9 cellular contexts compared by ENCODE assay signal in the genomic region with DNA sequence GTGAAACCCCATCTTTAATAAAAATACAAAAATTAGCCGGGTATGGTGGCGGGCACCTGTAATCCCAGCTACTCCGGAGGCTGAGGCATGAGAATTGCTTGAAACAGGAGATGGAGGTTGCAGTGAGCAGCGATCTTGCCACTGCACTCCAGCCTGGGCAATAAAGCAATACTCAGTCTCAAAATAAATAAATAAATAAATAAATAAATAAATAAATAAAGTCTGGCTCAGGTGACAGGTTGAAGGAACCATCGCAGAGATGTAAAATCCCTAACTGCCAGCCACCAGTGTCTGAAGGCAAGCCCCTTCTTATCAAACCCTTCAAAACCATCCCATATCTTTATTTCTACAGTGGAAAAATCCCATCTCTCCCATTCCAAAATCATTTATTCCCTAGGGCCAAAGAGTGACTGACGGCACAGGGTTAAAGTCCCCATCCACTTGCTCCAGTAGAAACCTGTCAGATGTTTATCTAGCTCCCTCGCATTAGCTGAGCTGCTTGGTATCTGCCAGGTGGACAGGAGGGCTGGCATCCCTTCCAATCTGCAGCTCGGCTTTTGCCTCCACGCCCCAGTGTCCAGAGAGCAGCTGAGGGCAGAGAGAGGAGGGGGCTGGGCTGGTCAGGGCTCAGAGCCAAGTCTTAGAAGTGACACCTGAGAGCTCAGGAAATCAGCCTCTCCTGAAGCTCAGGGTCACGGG. TPM values are rescaled to one million over a fixed set of nuclear protein-coding genes. Genes with fewer than 3 reads are reported as not detected.
DNase-seq lines count a peak whose midpoint lies in the region; ATAC-seq and TF ChIP-seq lines count a peak whose summit lies in the region.
"Had no signal": no experiment of that assay in that cellular context is flagged by ENCODE, and none has a peak within 500 bp of the region (broad histone marks: within the 10 kb centered on the region; RNA-seq: fewer than 3 reads in every experiment).

No MANE protein-coding gene starts in this region.

- no peak overlapping the region for H2AFZ ChIP-seq in GM23248

- H3K27ac ChIP-seq in GM23248 (peak overlapping the region; percentile 97), gastroesophageal sphincter (peak overlapping the region; percentile 80 to 97 (median 97)), skeletal muscle tissue (ENCODE audit: low read depth, low read length) (peak overlapping the region; percentile 77)

- in situ Hi-C loops in GM23248 (cut with MboI): no loop called here

- DNase-seq in GM23248: peak; percentile 1
- peak; percentile 32 for DNase-seq in NCI-H748 treated with DMSO at 0.1 percent for 48 hours (lab: John Stamatoyannopoulos, UW)
- no peak for DNase-seq in activated CD8-positive, alpha-beta memory T cell treated with anti-CD3 and anti-CD28 coated beads for 24 hours
- DNase-seq in iPS-NIHi11 (ENCODE audit: low spot score): no peak
- no peak for DNase-seq in NAMALWA (ENCODE audit: low spot score)
- DNase-seq: activated CD4-positive, alpha-beta T cell treated with anti-CD3 and anti-CD28 coated beads, Interleukin-2, amount 50 U/mL, for 1 hour had no signal

- no peaks in the 10 kb centered on the region for H3K9me3 ChIP-seq in GM23248 (ENCODE audit: low read depth)
- H3K9me3 ChIP-seq in gastroesophageal sphincter: no peaks in the 10 kb centered on the region
- H3K9me3 ChIP-seq in skeletal muscle tissue (ENCODE audit: control insufficient read depth in 3 of 3, low read length in 3 of 3): no peaks in the 10 kb centered on the region

- WGBS in GM23248 (ENCODE audit: low coverage in 1 of 2, low lambda C conversion rate in 2 of 2, missing lambda C conversion rate in 2 of 2), 2 experiments: 83 to 92% methylated on average over 9 to 10 of the region's 10 CpGs
- 29 to 57% methylated on average over 2 to 7 of the region's 10 CpGs for WGBS in gastroesophageal sphincter (ENCODE audit: low coverage in 1 of 2), 2 donors

- no peaks in the 10 kb centered on the region for H4K20me1 ChIP-seq in GM23248 (ENCODE audit: insufficient read depth)

- peak overlapping the region; percentile 93; the same call in 1 of the 2 replicates for H3K9ac ChIP-seq in GM23248
- peak overlapping the region in 2 of 3 donors; percentile 38 to 64 for H3K9ac ChIP-seq in skeletal muscle tissue (ENCODE audit: low read depth in 1 of 3, low read length in 3 of 3)

- H3K4me1 ChIP-seq in GM23248 (ENCODE audit: insufficient read depth) (peaks cover 54% of the 10 kb centered on the region), gastroesophageal sphincter (peaks cover 3 to 94% (median 45%) of the 10 kb centered on the region in 3 donors), skeletal muscle tissue (ENCODE audit: control insufficient read depth in 3 of 3, insufficient read depth in 3 of 3, low read length in 3 of 3) (peaks cover 44 to 60% (median 58%) of the 10 kb centered on the region in 3 donors)

- H3K27me3 ChIP-seq in GM23248 (replicated peaks; ENCODE audit: insufficient read depth) (no peaks in the 10 kb centered on the region), gastroesophageal sphincter (no peaks in the 10 kb centered on the region), skeletal muscle tissue (ENCODE audit: control insufficient read depth in 3 of 3, insufficient read depth in 3 of 3, low read length in 3 of 3) (no peaks in the 10 kb centered on the region)

- ATAC-seq in gastroesophageal sphincter (no peak), GM18858 (IDR thresholded peaks at IDR 0.05; ENCODE audit: unreplicated experiment) (no peak)

- no peak for TF ChIP-seq CTCF in gastroesophageal sphincter (IDR thresholded peaks at IDR 0.05)

- no peak for TF ChIP-seq EP300 in gastroesophageal sphincter (IDR thresholded peaks at IDR 0.05)

- TF ChIP-seq POLR2A in gastroesophageal sphincter (IDR thresholded peaks at IDR 0.05): peak; percentile 18 to 36

- H3F3A ChIP-seq in GM23248 (ENCODE audit: insufficient read depth): peaks cover 52% of the 10 kb centered on the region

- H3K9me2 ChIP-seq in GM23248 (ENCODE audit: insufficient read depth): no peaks in the 10 kb centered on the region

- no peak overlapping the region for H3K4me3 ChIP-seq in GM23248
- H3K4me3 ChIP-seq in gastroesophageal sphincter: peak overlapping the region; percentile 24 to 83
- H3K4me3 ChIP-seq in skeletal muscle tissue (ENCODE audit: low read length in 3 of 3): peak overlapping the region in 1 of 3 donors; percentile 7

- peaks cover 97% of the 10 kb centered on the region for H3K79me2 ChIP-seq in GM23248 (ENCODE audit: insufficient read depth)

- H3K4me2 ChIP-seq in GM23248 (ENCODE audit: unreplicated experiment): peak overlapping the region; percentile 6

- H3K36me3 ChIP-seq in GM23248 (ENCODE audit: low read depth): peaks cover 8% of the 10 kb centered on the region; the same call in 1 of the 2 replicates
- peaks cover 0 to 18% of the 10 kb centered on the region in 2 donors for H3K36me3 ChIP-seq in gastroesophageal sphincter
- peaks cover 0 to 8% (median 2%) of the 10 kb centered on the region in 3 donors for H3K36me3 ChIP-seq in skeletal muscle tissue (ENCODE audit: control insufficient read depth in 3 of 3, insufficient read depth in 3 of 3, low read length in 3 of 3)

RNA-seq across cellular contexts. Expression of a gene that starts 5.0 kb away (rescaled TPM):
- 1,160 and 1,256 TPM in 2 replicates for total RNA-seq in GM23248 (2014; rRNA removed; shearing (Covaris generic))
- 510 and 529 TPM in 2 replicates for polyA plus RNA-seq in GM23248 (2016; fragmentation: Nextera tagmentation; extraction: Ambion mirVana)
- total RNA-seq in gastroesophageal sphincter: 1,000 to 10,000 TPM; 4,484 to 9,179 (median 5,319) TPM
- 42.8 TPM for total RNA-seq in skeletal muscle tissue

RNA-seq across cellular contexts. Expression of a gene that starts 33.0 kb away (rescaled TPM):
- 148 and 162 TPM in 2 replicates for total RNA-seq in GM23248 (2014; rRNA removed; shearing (Covaris generic))
- 112 and 117 TPM in 2 replicates for polyA plus RNA-seq in GM23248 (2016; fragmentation: Nextera tagmentation; extraction: Ambion mirVana)
- total RNA-seq in gastroesophageal sphincter (100 to 1,000 TPM in 1 of 4 donors, 10 to 100 TPM in 3; 69.2 to 153 (median 84.7) TPM), skeletal muscle tissue (8.9 TPM)

RNA-seq across cellular contexts. Expression of a gene that starts 37.0 kb away (rescaled TPM):
- 79.0 and 81.8 TPM in 2 replicates for total RNA-seq in GM23248 (2014; rRNA removed; shearing (Covaris generic))
- 74.7 and 75.6 TPM in 2 replicates for polyA plus RNA-seq in GM23248 (2016; fragmentation: Nextera tagmentation; extraction: Ambion mirVana)
- total RNA-seq in gastroesophageal sphincter (10 to 100 TPM; 11.4 to 35.8 (median 18.0) TPM), skeletal muscle tissue (11.0 TPM)

Comparison
In these comparisons a context has a peak if more than half of its experiments do, and no peak if none do; other contexts are left out.
1. DNase-seq: peak in GM23248 (single experiment) and NCI-H748 treated with DMSO at 0.1 percent for 48 hours (single experiment); none in activated CD8-positive, alpha-beta memory T cell treated with anti-CD3 and anti-CD28 coated beads for 24 hours (single experiment), iPS-NIHi11 (single experiment) and NAMALWA (single experiment).
2. RNA of a gene that starts 5.0 kb away (total RNA-seq): 4,484 to 9,179 TPM in gastroesophageal sphincter and 1,160 to 1,256 TPM in GM23248; 42.8 TPM in skeletal muscle tissue (single experiment); every median in the first group is over 10 times any median in the second.
3. Peak in every context shown above with its lines, with median percentiles within 50 percentile points of each other: H3K27ac ChIP-seq.